In the genomic region with DNA sequence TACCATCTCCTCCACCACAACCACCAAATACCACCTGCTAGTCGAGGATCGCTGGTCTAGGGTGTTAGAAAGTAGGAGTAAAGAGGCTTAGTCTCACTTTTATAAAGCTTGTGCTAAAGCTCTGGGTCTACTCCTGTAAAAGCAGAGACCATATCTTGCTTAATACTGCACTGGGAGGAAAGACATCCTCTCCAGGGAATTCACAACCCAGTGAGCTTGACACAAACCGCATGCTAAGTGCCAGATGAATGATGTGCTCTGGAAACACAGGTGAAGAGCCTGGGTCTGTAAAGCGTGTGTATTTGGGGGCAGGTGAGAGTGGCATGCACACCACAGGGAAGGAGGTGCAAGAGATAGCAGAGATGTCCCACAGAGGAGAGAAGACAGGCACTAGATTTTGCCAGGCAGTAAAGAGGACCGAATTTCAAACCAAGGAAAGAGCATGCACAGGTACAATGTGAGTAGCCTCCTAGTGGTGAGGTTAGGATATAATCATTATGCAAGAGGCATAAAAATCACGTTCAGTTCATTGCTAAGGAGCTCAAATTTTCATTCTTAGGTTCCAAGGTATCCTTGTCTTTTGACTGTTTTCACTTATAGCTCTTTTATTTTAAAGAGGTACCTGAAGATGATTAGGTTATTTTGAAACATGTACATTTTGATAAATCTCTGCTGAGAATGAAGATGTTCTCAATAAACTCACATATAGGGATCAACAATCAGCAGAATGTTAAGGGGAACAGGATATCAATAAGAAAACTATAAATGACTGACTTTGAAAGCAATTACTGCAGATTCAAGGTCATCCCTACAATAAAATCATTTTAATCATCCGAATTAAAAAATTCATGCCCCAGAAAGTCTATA, we compare ENCODE assay signal across 7 cellular contexts. TPM values are rescaled to one million over a fixed set of nuclear protein-coding genes. Genes with fewer than 3 reads are reported as not detected.
DNase-seq lines count a peak whose midpoint lies in the region; ATAC-seq and TF ChIP-seq lines count a peak whose summit lies in the region.

No MANE protein-coding gene starts in this region.

- no peak overlapping the region for H3K9ac ChIP-seq in fibroblast of lung (ENCODE audit: insufficient read depth, low read length)

- H3K4me3 ChIP-seq in fibroblast of lung (replicated peaks in 1 of 4; ENCODE audit: control extremely low read depth in 1 of 4, insufficient read depth in 1 of 4, low read depth in 3 of 4, low read length in 4 of 4): no peak overlapping the region

- peak; percentile 50 for TF ChIP-seq CTCF in GM10248 (IDR thresholded peaks at IDR 0.05; ENCODE audit: control extremely low read depth, extremely low read depth, low read depth, missing control alignments)
- peak; percentile 15 to 57 for TF ChIP-seq CTCF in fibroblast of lung (conservative IDR thresholded peaks at IDR 0.05 in 1 of 2, IDR thresholded peaks at IDR 0.05 in 1 of 2; ENCODE audit: low read depth in 1 of 2, low read length in 2 of 2)

- ATAC-seq in GM21381 (IDR thresholded peaks at IDR 0.05; ENCODE audit: unreplicated experiment) (peak; percentile 73), HG03520 (IDR thresholded peaks at IDR 0.05; ENCODE audit: unreplicated experiment) (peak; percentile 88)

- no peaks in the 10 kb centered on the region for H3K4me1 ChIP-seq in fibroblast of lung (ENCODE audit: control insufficient read depth, extremely low read depth, insufficient read depth, low read length)

- peaks cover 3% of the 10 kb centered on the region for H3K36me3 ChIP-seq in fibroblast of lung (ENCODE audit: control insufficient read depth, insufficient read depth, low read length)

- no peaks in the 10 kb centered on the region for H4K20me1 ChIP-seq in fibroblast of lung (ENCODE audit: control insufficient read depth, extremely low read depth, insufficient read depth, low read length)

- H3K4me2 ChIP-seq in fibroblast of lung (ENCODE audit: extremely low read depth, insufficient read depth, low read length): no peak overlapping the region

- no peaks in the 10 kb centered on the region for H3K79me2 ChIP-seq in fibroblast of lung (ENCODE audit: control insufficient read depth, insufficient read depth, low read length)

- H3K27me3 ChIP-seq in fibroblast of lung (ENCODE audit: control insufficient read depth, insufficient read depth, low read length): no peaks in the 10 kb centered on the region

- H2AFZ ChIP-seq in fibroblast of lung (ENCODE audit: low read length): no peak overlapping the region

- POLR2A ChIA-PET in GM10248 (lab: Yijun Ruan, JAX): no interaction called here

- DNase-seq in GM10248 (ENCODE audit: extremely low spot score) (peak; percentile 50), RPMI8226 (peak; percentile 20), fibroblast of lung (ENCODE audit: low read depth in 2 of 2) (no peak), retina (peak; percentile 28), MV-4-11 (lab: John Stamatoyannopoulos, UW) (no peak)

- CTCF ChIA-PET in GM10248 (lab: Yijun Ruan, JAX): interaction anchor here (0.6 to 4.7 kb wide), 27 partner anchors 9 to 496 kb away, joined by 3 to 42 read pairs (median 6); no protein-coding TSS in a partner anchor

- no peak overlapping the region for H3K27ac ChIP-seq in fibroblast of lung (ENCODE audit: insufficient read depth, low read length)

- no peaks in the 10 kb centered on the region for H3K9me3 ChIP-seq in fibroblast of lung (ENCODE audit: control insufficient read depth, insufficient read depth, low read depth, low read length)

RNA-seq across cellular contexts. Expression of a gene that starts 20.7 kb away (rescaled TPM):
- total RNA-seq in fibroblast of lung: 15.9 and 20.6 TPM in 2 replicates
- 9.9 and 18.7 TPM in 2 replicates for polyA plus RNA-seq in fibroblast of lung
- 6.2 and 9.2 TPM in 2 replicates for polyA plus RNA-seq in fibroblast of lung (2012)
- polyA minus RNA-seq in fibroblast of lung (ENCODE audit: low replicate concordance): 4.8 and 6.8 TPM in 2 replicates

Comparison
In these comparisons a context has a peak if more than half of its experiments do, and no peak if none do; other contexts are left out.
1. DNase-seq: peak in GM10248 (single experiment), RPMI8226 (single experiment) and retina (single experiment); none in fibroblast of lung (0 of 2) and MV-4-11 (single experiment).